In the genomic region with DNA sequence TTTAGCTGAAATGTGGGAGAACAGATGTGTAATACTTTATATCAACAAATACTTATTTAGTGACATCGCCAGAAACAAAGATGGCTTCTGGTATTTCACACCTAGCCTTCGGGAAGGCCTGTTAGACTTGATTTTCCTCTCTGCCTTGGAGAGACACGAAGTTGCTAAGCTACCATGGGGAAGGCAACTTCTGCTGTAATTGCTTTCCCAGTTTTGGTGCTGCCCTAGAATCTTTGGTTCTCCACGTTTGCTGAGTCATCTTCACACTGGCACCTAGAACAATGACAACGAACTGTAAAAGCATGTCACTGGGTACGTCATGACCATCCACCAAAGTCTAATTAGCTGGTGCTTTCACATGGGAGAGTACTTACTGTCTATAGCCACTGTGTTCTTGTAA, we compare ENCODE assay signal across 1 cellular context.
TF ChIP-seq lines count a peak whose summit lies in the region.

No MANE protein-coding gene starts in this region.

TF ChIP-seq in HCT116, 20 proteins besides CTCF, POLR2A, EP300 and RAD21 (continued from another document):
- TF ChIP-seq, protein P1, sequence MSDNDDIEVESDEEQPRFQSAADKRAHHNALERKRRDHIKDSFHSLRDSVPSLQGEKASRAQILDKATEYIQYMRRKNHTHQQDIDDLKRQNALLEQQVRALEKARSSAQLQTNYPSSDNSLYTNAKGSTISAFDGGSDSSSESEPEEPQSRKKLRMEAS (IDR thresholded peaks at IDR 0.05) = no peak
- TF ChIP-seq, protein P2, sequence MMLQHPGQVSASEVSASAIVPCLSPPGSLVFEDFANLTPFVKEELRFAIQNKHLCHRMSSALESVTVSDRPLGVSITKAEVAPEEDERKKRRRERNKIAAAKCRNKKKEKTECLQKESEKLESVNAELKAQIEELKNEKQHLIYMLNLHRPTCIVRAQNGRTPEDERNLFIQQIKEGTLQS (IDR thresholded peaks at IDR 0.05) = no peak
- TF ChIP-seq YY1 (IDR thresholded peaks at IDR 0.05; ENCODE audit: extremely low read depth, insufficient replicate concordance, low read depth, low read length) (no peak), ZFX (IDR thresholded peaks at IDR 0.05) (no peak), CBX3 (IDR thresholded peaks at IDR 0.05; ENCODE audit: low read depth) (no peak), JUND (IDR thresholded peaks at IDR 0.05) (no peak), EZH2 (IDR thresholded peaks at IDR 0.05) (no peak), EGR1 (IDR thresholded peaks at IDR 0.05; ENCODE audit: low read depth) (no peak), SIN3A (IDR thresholded peaks at IDR 0.05; ENCODE audit: low read depth) (no peak), FOSL1 (IDR thresholded peaks at IDR 0.05; ENCODE audit: low read depth) (no peak)
- TF ChIP-seq, protein P3, sequence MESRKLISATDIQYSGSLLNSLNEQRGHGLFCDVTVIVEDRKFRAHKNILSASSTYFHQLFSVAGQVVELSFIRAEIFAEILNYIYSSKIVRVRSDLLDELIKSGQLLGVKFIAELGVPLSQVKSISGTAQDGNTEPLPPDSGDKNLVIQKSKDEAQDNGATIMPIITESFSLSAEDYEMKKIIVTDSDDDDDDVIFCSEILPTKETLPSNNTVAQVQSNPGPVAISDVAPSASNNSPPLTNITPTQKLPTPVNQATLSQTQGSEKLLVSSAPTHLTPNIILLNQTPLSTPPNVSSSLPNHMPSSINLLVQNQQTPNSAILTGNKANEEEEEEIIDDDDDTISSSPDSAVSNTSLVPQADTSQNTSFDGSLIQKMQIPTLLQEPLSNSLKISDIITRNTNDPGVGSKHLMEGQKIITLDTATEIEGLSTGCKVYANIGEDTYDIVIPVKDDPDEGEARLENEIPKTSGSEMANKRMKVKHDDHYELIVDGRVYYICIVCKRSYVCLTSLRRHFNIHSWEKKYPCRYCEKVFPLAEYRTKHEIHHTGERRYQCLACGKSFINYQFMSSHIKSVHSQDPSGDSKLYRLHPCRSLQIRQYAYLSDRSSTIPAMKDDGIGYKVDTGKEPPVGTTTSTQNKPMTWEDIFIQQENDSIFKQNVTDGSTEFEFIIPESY (IDR thresholded peaks at IDR 0.05; ENCODE audit: extremely low read depth, insufficient replicate concordance, low read length) = no peak
